8 cellular contexts compared by ENCODE assay signal in the genomic region with DNA sequence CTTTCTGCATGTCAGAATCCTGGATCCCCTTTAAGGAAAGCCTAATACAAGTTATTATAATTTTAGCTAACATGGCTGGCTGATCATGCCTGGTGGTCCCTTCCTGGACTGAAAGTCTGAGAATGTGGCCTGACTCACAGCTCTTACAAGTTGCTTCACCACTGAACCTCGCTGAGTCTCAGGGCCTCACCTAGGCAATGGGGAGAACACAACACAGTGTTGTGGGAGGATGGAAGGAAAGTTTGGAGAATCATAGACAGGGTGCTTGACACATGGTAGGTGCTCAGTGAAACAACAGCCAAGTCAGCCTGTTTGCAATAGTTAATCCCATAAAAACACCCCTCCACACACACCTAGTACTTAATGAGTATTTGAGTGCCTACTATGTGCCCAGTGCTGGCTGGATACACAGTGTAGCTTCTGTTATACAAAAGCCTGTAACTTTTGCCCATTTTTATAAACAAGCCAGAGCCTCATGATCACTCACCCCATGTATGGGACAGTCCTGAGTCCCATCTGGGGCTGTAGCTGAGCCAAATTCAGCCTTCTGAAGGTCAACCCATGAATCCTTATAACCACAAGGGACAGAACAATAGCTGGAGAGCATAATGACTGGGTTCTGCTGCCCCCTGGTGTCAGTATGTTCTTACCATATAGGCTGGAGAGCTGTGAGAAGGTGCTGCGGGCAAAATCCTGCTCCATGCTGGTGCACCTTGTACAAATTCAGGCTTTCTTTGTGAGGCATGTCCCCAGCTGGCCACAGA. TPM values are rescaled to one million over a fixed set of nuclear protein-coding genes. Genes with fewer than 3 reads are reported as not detected.
DNase-seq lines count a peak whose midpoint lies in the region; ATAC-seq and TF ChIP-seq lines count a peak whose summit lies in the region.

No MANE protein-coding gene starts in this region.

- H3K9me3 ChIP-seq in DOHH2 (ENCODE audit: control insufficient read depth, insufficient read depth, low read length) = no peaks in the 10 kb centered on the region
- no peaks in the 10 kb centered on the region for H3K9me3 ChIP-seq in testis

- H3K4me3 ChIP-seq in DOHH2 (ENCODE audit: low read length) = no peak overlapping the region
- H3K4me3 ChIP-seq in fibroblast of villous mesenchyme (ENCODE audit: low read depth, low read length) = no peak overlapping the region
- no peak overlapping the region for H3K4me3 ChIP-seq in testis

- H3K27me3 ChIP-seq in DOHH2 (ENCODE audit: control insufficient read depth, low read length) = peaks cover 13% of the 10 kb centered on the region
- no peaks in the 10 kb centered on the region for H3K27me3 ChIP-seq in testis

- DNase-seq in LHCN-M2 (ENCODE audit: low read depth) (peak; percentile 75), SHP77 treated with DMSO at 0.1 percent for 48 hours (lab: John Stamatoyannopoulos, UW) (peak; percentile 22), fibroblast of villous mesenchyme (ENCODE audit: low read depth) (peak; percentile 79), non-pigmented ciliary epithelial cell (ENCODE audit: low read depth) (peak; percentile 55), testis (peak; percentile 94)
- peak; percentile 51 for DNase-seq in activated T-helper 9 cell treated with anti-CD3 and anti-CD28 coated beads, Interleukin-2, amount 50 U/mL, for 16 hours (ENCODE audit: low read depth)

- no peaks in the 10 kb centered on the region for H3F3A ChIP-seq in DOHH2 (ENCODE audit: control insufficient read depth, insufficient read depth)

- WGBS in testis, 2 donors = 53 to 55% methylated on average over 2 of the region's 2 CpGs

- ATAC-seq in GM21717 (IDR thresholded peaks at IDR 0.05; ENCODE audit: unreplicated experiment) = peak; percentile 74

- H3K9me2 ChIP-seq in DOHH2 (replicated peaks; ENCODE audit: control insufficient read depth, low read length) = no peaks in the 10 kb centered on the region

- H3K36me3 ChIP-seq in DOHH2 (ENCODE audit: control insufficient read depth, low read length) = no peaks in the 10 kb centered on the region
- no peaks in the 10 kb centered on the region for H3K36me3 ChIP-seq in testis (ENCODE audit: low read depth, missing control alignments)

- intact Hi-C loops in testis (cut with DNase I; ENCODE audit: low total_unique reads) = loop anchor here (5.0 kb wide), 1 partner anchor 420 kb away; no protein-coding TSS in a partner anchor

- H3K27ac ChIP-seq in DOHH2 (ENCODE audit: low read depth, low read length) (no peak overlapping the region), testis (no peak overlapping the region)

- TF ChIP-seq CTCF in DOHH2 (IDR thresholded peaks at IDR 0.05; ENCODE audit: low read depth, low read length, poor library complexity, severe bottlenecking) (peak; percentile 84), fibroblast of villous mesenchyme (IDR thresholded peaks at IDR 0.05; ENCODE audit: insufficient read depth, low read depth, low read length) (peak; percentile 76), testis (IDR thresholded peaks at IDR 0.05) (peak; percentile 69 to 88 (median 77))

- H3K4me1 ChIP-seq in DOHH2 (ENCODE audit: control insufficient read depth, low read length) (no peaks in the 10 kb centered on the region), testis (peaks cover 19% of the 10 kb centered on the region)

- no peaks in the 10 kb centered on the region for H3K79me2 ChIP-seq in DOHH2 (ENCODE audit: control insufficient read depth, low read length)

- no peak for TF ChIP-seq POLR2A in testis (IDR thresholded peaks at IDR 0.05)

- no peak overlapping the region for H3K4me2 ChIP-seq in DOHH2 (ENCODE audit: low read length)

- no peaks in the 10 kb centered on the region for H4K20me1 ChIP-seq in DOHH2 (ENCODE audit: control insufficient read depth, insufficient read depth, low read depth, low read length)

RNA-seq across cellular contexts. Expression of gene ACSL6, which starts 3.9 kb away (rescaled TPM):
- total RNA-seq in LHCN-M2 (2014; rRNA removed) (not detected in 2 replicates), fibroblast of villous mesenchyme (0.43 TPM in 1 of 2 replicates, not detected in the other), testis (10 to 100 TPM; 38.5 to 44.9 TPM)
- not detected for polyA plus RNA-seq in LHCN-M2 (2012)
- polyA plus RNA-seq in testis (ENCODE audit: insufficient read depth, low read depth, low replicate concordance) = 98.7 TPM

RNA-seq across cellular contexts. Expression of gene IL3, which starts 52.9 kb away (rescaled TPM):
- total RNA-seq in LHCN-M2 (2014; rRNA removed) (not detected in 2 replicates), fibroblast of villous mesenchyme (not detected in 2 replicates), testis (under 1 TPM in 1 of 2 donors, not detected in 1; 0.39 TPM)
- not detected for polyA plus RNA-seq in LHCN-M2 (2012)
- polyA plus RNA-seq in testis (ENCODE audit: insufficient read depth, low read depth, low replicate concordance) = not detected

Comparison
In these comparisons a context has a peak if more than half of its experiments do, and no peak if none do; other contexts are left out.
1. DNase-seq: peak in every context shown above with its lines; median percentile 94 in testis; 79 in fibroblast of villous mesenchyme; 75 in LHCN-M2; 55 in non-pigmented ciliary epithelial cell; 51 in activated T-helper 9 cell treated with anti-CD3 and anti-CD28 coated beads, Interleukin-2, amount 50 U/mL, for 16 hours; 22 in SHP77 treated with DMSO at 0.1 percent for 48 hours.
2. RNA of gene ACSL6, which starts 3.9 kb away (total RNA-seq): 38.5 to 44.9 TPM in testis; 0.43 TPM in fibroblast of villous mesenchyme and not detected in LHCN-M2; every median in the first group is over 10 times any median in the second.
3. Peak in every context shown above with its lines, with median percentiles within 50 percentile points of each other: CTCF ChIP-seq.